ENCODE assay signal across 1 cellular context in the genomic region with DNA sequence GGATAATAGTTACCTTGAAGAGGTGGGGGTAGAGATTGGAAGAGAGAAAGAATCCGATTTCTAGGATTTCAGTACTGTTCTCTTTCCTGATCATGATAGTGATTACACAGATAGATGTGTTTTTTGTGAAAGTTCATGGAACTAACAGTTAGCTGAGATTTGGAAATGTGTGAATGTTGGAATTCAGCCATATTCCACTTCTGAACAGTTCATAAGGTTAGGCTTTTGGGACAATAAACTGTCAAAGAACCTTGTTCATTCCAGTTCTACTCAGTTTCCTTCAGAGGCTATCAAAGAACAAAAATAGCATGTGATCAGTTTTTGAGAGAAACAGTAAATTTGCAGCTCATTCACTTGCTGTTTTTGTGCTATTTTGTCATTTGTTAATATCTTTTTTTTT.
TF ChIP-seq lines count a peak whose summit lies in the region.

No MANE protein-coding gene starts in this region.

TF ChIP-seq in HepG2, 621 proteins besides CTCF, POLR2A, EP300 and RAD21 (continued from another document):
- TF ChIP-seq MXD4 (CRISPR knock-in tag; IDR thresholded peaks at IDR 0.05) (no peak), ZNF24 (IDR thresholded peaks at IDR 0.05) (no peak), ZNF747 (CRISPR knock-in tag; IDR thresholded peaks at IDR 0.05; ENCODE audit: borderline replicate concordance) (no peak), ZNF256 (CRISPR knock-in tag; conservative IDR thresholded peaks at IDR 0.05) (no peak), ZNF761 (CRISPR knock-in tag; conservative IDR thresholded peaks at IDR 0.05) (no peak), ZNF446 (CRISPR knock-in tag; IDR thresholded peaks at IDR 0.05) (no peak), ZNF773 (CRISPR knock-in tag; IDR thresholded peaks at IDR 0.05; ENCODE audit: borderline replicate concordance) (no peak), ZNF33B (CRISPR knock-in tag; IDR thresholded peaks at IDR 0.05) (no peak), NCOA1 (CRISPR knock-in tag; IDR thresholded peaks at IDR 0.05) (no peak), LCORL (IDR thresholded peaks at IDR 0.05) (no peak), LCORL (CRISPR knock-in tag; IDR thresholded peaks at IDR 0.05) (no peak), ZNF263 (CRISPR knock-in tag; IDR thresholded peaks at IDR 0.05) (no peak), ZFX (CRISPR knock-in tag; IDR thresholded peaks at IDR 0.05; ENCODE audit: low read depth) (no peak)
- TF ChIP-seq, protein P1, sequence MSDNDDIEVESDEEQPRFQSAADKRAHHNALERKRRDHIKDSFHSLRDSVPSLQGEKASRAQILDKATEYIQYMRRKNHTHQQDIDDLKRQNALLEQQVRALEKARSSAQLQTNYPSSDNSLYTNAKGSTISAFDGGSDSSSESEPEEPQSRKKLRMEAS (IDR thresholded peaks at IDR 0.05) = no peak
- TF ChIP-seq, protein P2, sequence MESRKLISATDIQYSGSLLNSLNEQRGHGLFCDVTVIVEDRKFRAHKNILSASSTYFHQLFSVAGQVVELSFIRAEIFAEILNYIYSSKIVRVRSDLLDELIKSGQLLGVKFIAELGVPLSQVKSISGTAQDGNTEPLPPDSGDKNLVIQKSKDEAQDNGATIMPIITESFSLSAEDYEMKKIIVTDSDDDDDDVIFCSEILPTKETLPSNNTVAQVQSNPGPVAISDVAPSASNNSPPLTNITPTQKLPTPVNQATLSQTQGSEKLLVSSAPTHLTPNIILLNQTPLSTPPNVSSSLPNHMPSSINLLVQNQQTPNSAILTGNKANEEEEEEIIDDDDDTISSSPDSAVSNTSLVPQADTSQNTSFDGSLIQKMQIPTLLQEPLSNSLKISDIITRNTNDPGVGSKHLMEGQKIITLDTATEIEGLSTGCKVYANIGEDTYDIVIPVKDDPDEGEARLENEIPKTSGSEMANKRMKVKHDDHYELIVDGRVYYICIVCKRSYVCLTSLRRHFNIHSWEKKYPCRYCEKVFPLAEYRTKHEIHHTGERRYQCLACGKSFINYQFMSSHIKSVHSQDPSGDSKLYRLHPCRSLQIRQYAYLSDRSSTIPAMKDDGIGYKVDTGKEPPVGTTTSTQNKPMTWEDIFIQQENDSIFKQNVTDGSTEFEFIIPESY (CRISPR knock-in tag; IDR thresholded peaks at IDR 0.05) = no peak
- TF ChIP-seq, protein P3, sequence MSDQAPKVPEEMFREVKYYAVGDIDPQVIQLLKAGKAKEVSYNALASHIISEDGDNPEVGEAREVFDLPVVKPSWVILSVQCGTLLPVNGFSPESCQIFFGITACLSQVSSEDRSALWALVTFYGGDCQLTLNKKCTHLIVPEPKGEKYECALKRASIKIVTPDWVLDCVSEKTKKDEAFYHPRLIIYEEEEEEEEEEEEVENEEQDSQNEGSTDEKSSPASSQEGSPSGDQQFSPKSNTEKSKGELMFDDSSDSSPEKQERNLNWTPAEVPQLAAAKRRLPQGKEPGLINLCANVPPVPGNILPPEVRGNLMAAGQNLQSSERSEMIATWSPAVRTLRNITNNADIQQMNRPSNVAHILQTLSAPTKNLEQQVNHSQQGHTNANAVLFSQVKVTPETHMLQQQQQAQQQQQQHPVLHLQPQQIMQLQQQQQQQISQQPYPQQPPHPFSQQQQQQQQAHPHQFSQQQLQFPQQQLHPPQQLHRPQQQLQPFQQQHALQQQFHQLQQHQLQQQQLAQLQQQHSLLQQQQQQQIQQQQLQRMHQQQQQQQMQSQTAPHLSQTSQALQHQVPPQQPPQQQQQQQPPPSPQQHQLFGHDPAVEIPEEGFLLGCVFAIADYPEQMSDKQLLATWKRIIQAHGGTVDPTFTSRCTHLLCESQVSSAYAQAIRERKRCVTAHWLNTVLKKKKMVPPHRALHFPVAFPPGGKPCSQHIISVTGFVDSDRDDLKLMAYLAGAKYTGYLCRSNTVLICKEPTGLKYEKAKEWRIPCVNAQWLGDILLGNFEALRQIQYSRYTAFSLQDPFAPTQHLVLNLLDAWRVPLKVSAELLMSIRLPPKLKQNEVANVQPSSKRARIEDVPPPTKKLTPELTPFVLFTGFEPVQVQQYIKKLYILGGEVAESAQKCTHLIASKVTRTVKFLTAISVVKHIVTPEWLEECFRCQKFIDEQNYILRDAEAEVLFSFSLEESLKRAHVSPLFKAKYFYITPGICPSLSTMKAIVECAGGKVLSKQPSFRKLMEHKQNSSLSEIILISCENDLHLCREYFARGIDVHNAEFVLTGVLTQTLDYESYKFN (CRISPR knock-in tag; conservative IDR thresholded peaks at IDR 0.05) = no peak
